1 cellular context compared by ENCODE assay signal in genomic region chrX:71170660-71171059, GRCh38.
TF ChIP-seq lines count a peak whose summit lies in the region.

No MANE protein-coding gene starts in this region.

TF ChIP-seq in GM23338, 12 proteins besides CTCF, POLR2A, EP300 and RAD21 (continued from another document):
- no peak for TF ChIP-seq REST (IDR thresholded peaks at IDR 0.05; ENCODE audit: unreplicated experiment)
- TF ChIP-seq, protein P1, sequence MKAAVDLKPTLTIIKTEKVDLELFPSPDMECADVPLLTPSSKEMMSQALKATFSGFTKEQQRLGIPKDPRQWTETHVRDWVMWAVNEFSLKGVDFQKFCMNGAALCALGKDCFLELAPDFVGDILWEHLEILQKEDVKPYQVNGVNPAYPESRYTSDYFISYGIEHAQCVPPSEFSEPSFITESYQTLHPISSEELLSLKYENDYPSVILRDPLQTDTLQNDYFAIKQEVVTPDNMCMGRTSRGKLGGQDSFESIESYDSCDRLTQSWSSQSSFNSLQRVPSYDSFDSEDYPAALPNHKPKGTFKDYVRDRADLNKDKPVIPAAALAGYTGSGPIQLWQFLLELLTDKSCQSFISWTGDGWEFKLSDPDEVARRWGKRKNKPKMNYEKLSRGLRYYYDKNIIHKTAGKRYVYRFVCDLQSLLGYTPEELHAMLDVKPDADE (IDR thresholded peaks at IDR 0.05) = no peak
- TF ChIP-seq ZNF462 (CRISPR knock-in tag; IDR thresholded peaks at IDR 0.05) = no peak
